Comparison of ENCODE assay signal across 10 cellular contexts in genomic region chr2:12721571-12722444, GRCh38. TPM values are rescaled to one million over a fixed set of nuclear protein-coding genes. Genes with fewer than 3 reads are reported as not detected.
DNase-seq lines count a peak whose midpoint lies in the region; ATAC-seq, FAIRE-seq and TF ChIP-seq lines count a peak whose summit lies in the region.
"Had no signal": no experiment of that assay in that cellular context is flagged by ENCODE, and none has a peak within 500 bp of the region (broad histone marks: within the 10 kb centered on the region; RNA-seq: fewer than 3 reads in every experiment).

No MANE protein-coding gene starts in this region.

- H3K27me3 ChIP-seq in endothelial cell of umbilical vein (ENCODE audit: control insufficient read depth in 2 of 2, insufficient read depth in 2 of 2, low read length in 2 of 2) = no peaks in the 10 kb centered on the region
- no peaks in the 10 kb centered on the region for H3K27me3 ChIP-seq in sigmoid colon

- DNase-seq in GM03348 (ENCODE audit: low spot score) (peak; percentile 39), endothelial cell of umbilical vein (ENCODE audit: low read depth, low spot score) (no peak), sigmoid colon (no peak), mesenteric fat pad (ENCODE audit: low spot score) (no peak), substantia nigra (lab: John Stamatoyannopoulos, UW) (no peak), A172 (ENCODE audit: low spot score) (no peak), HEK293T (ENCODE audit: extremely low spot score) (no peak)

- BruUV-seq in endothelial cell of umbilical vein (replicated peaks; lab: Mats Ljungman, UMichigan) = no TSS peak

- H3K36me3 ChIP-seq in endothelial cell of umbilical vein (ENCODE audit: control insufficient read depth in 2 of 2, extremely low read depth in 1 of 2, insufficient read depth in 2 of 2, low read length in 2 of 2) = peaks cover 0 to 11% of the 10 kb centered on the region in 2 experiments
- H3K36me3 ChIP-seq in sigmoid colon = peaks cover 0 to 26% (median 8%) of the 10 kb centered on the region in 4 donors

- POLR2A ChIA-PET in endothelial cell of umbilical vein (lab: Charles Lee) (no interaction called here), HEK293T (lab: Yijun Ruan, JAX) (no interaction called here)

- CTCF ChIA-PET in endothelial cell of umbilical vein (lab: Charles Lee) = interaction anchor here (1.2 to 3.4 kb wide), 3 partner anchors 16 to 285 kb away, joined by 3 to 61 read pairs (median 36); no protein-coding TSS in a partner anchor
- CTCF ChIA-PET in HEK293T (lab: Yijun Ruan, JAX) = no interaction called here

- ATAC-seq in SK-N-SH treated with all-trans-retinoic acid at 6 μM for 48 hours = no peak

- WGBS in sigmoid colon, 2 donors = 71 to 80% methylated on average over 14 of the region's 14 CpGs

- no peaks in the 10 kb centered on the region for H3K79me2 ChIP-seq in endothelial cell of umbilical vein (ENCODE audit: control insufficient read depth, insufficient read depth, low read length)

- peak; percentile 49 for FAIRE-seq in endothelial cell of umbilical vein (lab: Jason Lieb, UNC)
- FAIRE-seq: TTC549 had no signal

- H2AFZ ChIP-seq in endothelial cell of umbilical vein (ENCODE audit: low read depth, low read length) = no peak overlapping the region

- intact Hi-C loops in endothelial cell of umbilical vein (cut with micrococcal nuclease) = no loop called here
- intact Hi-C loops in sigmoid colon (cut with DNase I) = no loop called here

- peaks cover 8% of the 10 kb centered on the region for H3K4me1 ChIP-seq in endothelial cell of umbilical vein (ENCODE audit: control insufficient read depth, extremely low read depth, insufficient read depth, low read length)
- H3K4me1 ChIP-seq in sigmoid colon = peaks cover 0 to 69% (median 51%) of the 10 kb centered on the region in 4 donors

- H3K4me3 ChIP-seq in endothelial cell of umbilical vein (replicated peaks in 1 of 3; ENCODE audit: insufficient read depth in 1 of 3, low read depth in 1 of 3, low read length in 3 of 3) (no peak overlapping the region), sigmoid colon (peak overlapping the region in 3 of 4 donors; percentile 68 to 82 (median 74))
- H3K4me3 ChIP-seq: lung had no signal

- no peaks in the 10 kb centered on the region for H3K9me3 ChIP-seq in endothelial cell of umbilical vein (replicated peaks; ENCODE audit: control insufficient read depth, insufficient read depth, low read length)
- no peaks in the 10 kb centered on the region for H3K9me3 ChIP-seq in sigmoid colon

- H3K9me1 ChIP-seq in endothelial cell of umbilical vein (replicated peaks; ENCODE audit: control insufficient read depth, extremely low read depth, insufficient read depth, low read length) = no peaks in the 10 kb centered on the region

- TF ChIP-seq POLR2A in endothelial cell of umbilical vein (IDR thresholded peaks at IDR 0.05; ENCODE audit: low read depth, low read length) (no peak), sigmoid colon (IDR thresholded peaks at IDR 0.05) (no peak)

- TF ChIP-seq CTCF in endothelial cell of umbilical vein (IDR thresholded peaks at IDR 0.05; ENCODE audit: extremely low read depth in 1 of 2, insufficient read depth in 1 of 2, low read depth in 1 of 2, low read length in 2 of 2) (no peak), sigmoid colon (IDR thresholded peaks at IDR 0.05) (no peak)

- H3K27ac ChIP-seq in endothelial cell of umbilical vein (ENCODE audit: insufficient read depth, low read depth, low read length) = no peak overlapping the region
- H3K27ac ChIP-seq in sigmoid colon = peak overlapping the region; percentile 37 to 95 (median 93)
- no peak overlapping the region for H3K27ac ChIP-seq in substantia nigra (ENCODE audit: low read depth, low read length, poor library complexity, severe bottlenecking)

- TF ChIP-seq EP300 in sigmoid colon (IDR thresholded peaks at IDR 0.05) = no peak

- dilution Hi-C loops in endothelial cell of umbilical vein (cut with MboI; ENCODE audit: extremely low pct_ligation_motif_present, low sequenced_read_pairs) = loop anchor here (25.0 kb wide), 1 partner anchor 160 kb away; no protein-coding TSS in a partner anchor

- no peak overlapping the region for H3K4me2 ChIP-seq in endothelial cell of umbilical vein (ENCODE audit: insufficient read depth, low read length)

- H4K20me1 ChIP-seq in endothelial cell of umbilical vein (replicated peaks; ENCODE audit: control insufficient read depth, extremely low read depth, insufficient read depth, low read length) = no peaks in the 10 kb centered on the region

- no peak overlapping the region for H3K9ac ChIP-seq in endothelial cell of umbilical vein (replicated peaks; ENCODE audit: extremely low read depth, insufficient read depth, low read length)

TF ChIP-seq in SK-N-SH treated with all-trans-retinoic acid at 6 μM for 48 hours, 23 proteins besides CTCF, POLR2A, EP300 and RAD21 (continues in another document):
- TF ChIP-seq TOX (CRISPR knock-in tag; IDR thresholded peaks at IDR 0.05; ENCODE audit: borderline replicate concordance) = no peak
- TF ChIP-seq RARB (CRISPR knock-in tag; IDR thresholded peaks at IDR 0.05) = no peak
- TF ChIP-seq ZFP3 (CRISPR knock-in tag; IDR thresholded peaks at IDR 0.05) = no peak
- no peak for TF ChIP-seq CSRNP3 (CRISPR knock-in tag; IDR thresholded peaks at IDR 0.05)
- no peak for TF ChIP-seq ZNF70 (CRISPR knock-in tag; IDR thresholded peaks at IDR 0.05)

TF ChIP-seq in endothelial cell of umbilical vein, 7 proteins besides CTCF, POLR2A, EP300 and RAD21:
- no peak for TF ChIP-seq JUN (IDR thresholded peaks at IDR 0.05; ENCODE audit: borderline replicate concordance, insufficient read depth, insufficient read length, low read depth)
- TF ChIP-seq POLR2AphosphoS5 (IDR thresholded peaks at IDR 0.05; ENCODE audit: insufficient read depth, low read depth, low read length) = no peak
TF ChIP-seq in endothelial cell of umbilical vein: peak in this region for 0.

TF ChIP-seq in HEK293T, 16 proteins besides CTCF, POLR2A, EP300 and RAD21:
- TF ChIP-seq FOXK2 (IDR thresholded peaks at IDR 0.05) = no peak
- TF ChIP-seq FOXA1 (IDR thresholded peaks at IDR 0.05) = no peak
- no peak for TF ChIP-seq FOXM1 (IDR thresholded peaks at IDR 0.05; ENCODE audit: borderline replicate concordance)
- TF ChIP-seq LEF1 (IDR thresholded peaks at IDR 0.05; ENCODE audit: borderline replicate concordance) = no peak
- TF ChIP-seq L3MBTL2 (conservative IDR thresholded peaks at IDR 0.05) = no peak
- TF ChIP-seq BHLHE40 (IDR thresholded peaks at IDR 0.05; ENCODE audit: borderline replicate concordance) = no peak
- no peak for TF ChIP-seq PKNOX1 (IDR thresholded peaks at IDR 0.05)
- no peak for TF ChIP-seq ARNT (IDR thresholded peaks at IDR 0.05)
- no peak for TF ChIP-seq NFRKB (IDR thresholded peaks at IDR 0.05)
- TF ChIP-seq SUZ12 (IDR thresholded peaks at IDR 0.05) = no peak
- no peak for TF ChIP-seq CTBP1 (IDR thresholded peaks at IDR 0.05; ENCODE audit: borderline replicate concordance)
- no peak for TF ChIP-seq ELF4 (IDR thresholded peaks at IDR 0.05)
- TF ChIP-seq HDGF (IDR thresholded peaks at IDR 0.05; ENCODE audit: borderline replicate concordance) = no peak
- TF ChIP-seq SP1 (IDR thresholded peaks at IDR 0.05) = no peak
- no peak for TF ChIP-seq ZNF384 (IDR thresholded peaks at IDR 0.05)

RNA-seq across cellular contexts. Expression of gene TRIB2, which starts 5.1 kb away (rescaled TPM):
- 17.6 and 20.5 TPM in 2 replicates for total RNA-seq in endothelial cell of umbilical vein
- 12.7 and 15.8 TPM in 2 replicates for polyA plus RNA-seq in endothelial cell of umbilical vein
- polyA plus RNA-seq in endothelial cell of umbilical vein (2011; cell fraction: cytosol; rRNA removed) = 11.8 and 12.3 TPM in 2 replicates
- polyA plus RNA-seq in endothelial cell of umbilical vein (2011; cell fraction: nucleus; rRNA removed) = 26.8 and 40.7 TPM in 2 replicates
- 22.9 and 24.9 TPM in 2 replicates for polyA plus RNA-seq in endothelial cell of umbilical vein (2012)
- polyA minus RNA-seq in endothelial cell of umbilical vein = 24.2 and 31.0 TPM in 2 replicates
- polyA minus RNA-seq in endothelial cell of umbilical vein (2011; cell fraction: cytosol; rRNA and poly(A)+ RNA removed) = not detected
- 20.3 and 33.3 TPM in 2 replicates for polyA minus RNA-seq in endothelial cell of umbilical vein (2011; cell fraction: nucleus; rRNA and poly(A)+ RNA removed)
- 10 to 100 TPM; 34.2 to 56.2 (median 46.6) TPM for total RNA-seq in sigmoid colon
- polyA plus RNA-seq in sigmoid colon = 10 to 100 TPM in 1 of 3 donors, 1 to 10 TPM in 2; 1.4 to 20.7 (median 6.6) TPM
- 43.8 TPM for total RNA-seq in mesenteric fat pad
- total RNA-seq in A172 (2014; rRNA removed; shearing (Covaris generic)) = 2.0 and 8.3 TPM in 2 replicates

Comparison
In these comparisons a context has a peak if more than half of its experiments do, and no peak if none do; other contexts are left out.
1. H3K27ac ChIP-seq: peak in sigmoid colon (4 of 4); none in endothelial cell of umbilical vein (single experiment) and substantia nigra (single experiment).
2. H3K4me3 ChIP-seq: peak in sigmoid colon (3 of 4); none in endothelial cell of umbilical vein (0 of 3).